24 cellular contexts compared by ENCODE assay signal in the genomic region with DNA sequence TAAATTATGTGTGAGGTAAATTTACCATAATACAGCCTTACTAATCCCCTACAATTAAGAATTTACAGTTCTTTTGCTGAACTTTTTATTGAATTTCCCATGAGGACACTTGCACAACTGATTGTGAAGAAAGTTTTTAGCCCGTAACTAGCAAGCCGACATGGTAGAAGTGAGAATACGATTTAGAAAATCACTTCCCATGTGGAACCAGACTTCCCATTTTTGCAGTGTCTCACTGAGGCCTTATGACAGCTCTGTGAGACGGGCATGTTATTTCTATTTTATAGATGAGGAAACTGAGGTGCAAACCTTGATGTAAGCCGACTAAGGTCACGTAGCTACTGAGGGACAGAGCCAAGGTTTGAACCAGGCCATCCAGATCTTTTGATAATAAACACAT.
"Had no signal": no experiment of that assay in that cellular context is flagged by ENCODE, and none has a peak within 500 bp of the region (broad histone marks: within the 10 kb centered on the region; RNA-seq: fewer than 3 reads in every experiment).

No MANE protein-coding gene starts in this region.

- H3K27ac ChIP-seq: esophagus muscularis mucosa, heart right ventricle, left lung, prostate gland, sigmoid colon, stomach, thyroid gland had no signal

- H3K4me1 Mint-ChIP-seq: naive thymus-derived CD4-positive, alpha-beta T cell; stimulated activated effector memory CD8-positive, alpha-beta T cell treated with anti-CD3 and anti-CD28 coated beads, Interleukin-12 subunit alpha, Interleukin-12 subunit beta, amount 100 ng/mL, for 72 hours had no signal

- DNase-seq: dermis blood vessel endothelial cell; effector memory CD4-positive, alpha-beta T cell; foreskin melanocyte; glutamatergic neuron; heart right ventricle; hippocampal formation; left cardiac atrium; left lung; mesendoderm; midbrain; naive thymus-derived CD4-positive, alpha-beta T cell; nucleus accumbens; right cardiac atrium; sigmoid colon; stimulated activated CD4-positive, alpha-beta T cell treated with anti-CD3 and anti-CD28 coated beads, Interleukin-2, amount 100 ng/mL, for 24 hours; stimulated activated CD4-positive, alpha-beta T cell treated with anti-CD3 and anti-CD28 coated beads, Interleukin-4, amount 100 ng/mL, for 24 hours; stimulated activated naive CD4-positive, alpha-beta T cell treated with Interleukin-2 at 50 U/mL for 16 hours; stomach; thyroid gland; trophoblast cell had no signal

- H3K4me3 ChIP-seq: esophagus muscularis mucosa, heart right ventricle, left lung, prostate gland, sigmoid colon, stomach, thyroid gland had no signal

- H3K36me3 ChIP-seq: esophagus muscularis mucosa, heart right ventricle, left lung, prostate gland, sigmoid colon, stomach, thyroid gland had no signal

- H3K4me1 ChIP-seq: esophagus muscularis mucosa, heart right ventricle, left lung, prostate gland, sigmoid colon, stomach, thyroid gland had no signal

- ATAC-seq: heart right ventricle; left cardiac atrium; left lung; naive thymus-derived CD4-positive, alpha-beta T cell; right cardiac atrium had no signal

- H3K9me3 Mint-ChIP-seq: stimulated activated effector memory CD8-positive, alpha-beta T cell treated with anti-CD3 and anti-CD28 coated beads, Interleukin-12 subunit alpha, Interleukin-12 subunit beta, amount 100 ng/mL, for 72 hours had no signal

- H3K36me3 Mint-ChIP-seq: naive thymus-derived CD4-positive, alpha-beta T cell; stimulated activated effector memory CD8-positive, alpha-beta T cell treated with anti-CD3 and anti-CD28 coated beads, Interleukin-12 subunit alpha, Interleukin-12 subunit beta, amount 100 ng/mL, for 72 hours had no signal

- H3K27me3 ChIP-seq: esophagus muscularis mucosa, left lung, sigmoid colon, stomach, thyroid gland had no signal

- H3K27ac Mint-ChIP-seq: naive thymus-derived CD4-positive, alpha-beta T cell; nephron; stimulated activated effector memory CD8-positive, alpha-beta T cell treated with anti-CD3 and anti-CD28 coated beads, Interleukin-12 subunit alpha, Interleukin-12 subunit beta, amount 100 ng/mL, for 72 hours had no signal

- H3K4me3 Mint-ChIP-seq: naive thymus-derived CD4-positive, alpha-beta T cell; nephron; stimulated activated effector memory CD8-positive, alpha-beta T cell treated with anti-CD3 and anti-CD28 coated beads, Interleukin-12 subunit alpha, Interleukin-12 subunit beta, amount 100 ng/mL, for 72 hours had no signal

- H3K9me3 ChIP-seq: esophagus muscularis mucosa, heart right ventricle, left lung, prostate gland, sigmoid colon, stomach, thyroid gland had no signal
